Comparison of ENCODE assay signal across 21 cellular contexts in the genomic region with DNA sequence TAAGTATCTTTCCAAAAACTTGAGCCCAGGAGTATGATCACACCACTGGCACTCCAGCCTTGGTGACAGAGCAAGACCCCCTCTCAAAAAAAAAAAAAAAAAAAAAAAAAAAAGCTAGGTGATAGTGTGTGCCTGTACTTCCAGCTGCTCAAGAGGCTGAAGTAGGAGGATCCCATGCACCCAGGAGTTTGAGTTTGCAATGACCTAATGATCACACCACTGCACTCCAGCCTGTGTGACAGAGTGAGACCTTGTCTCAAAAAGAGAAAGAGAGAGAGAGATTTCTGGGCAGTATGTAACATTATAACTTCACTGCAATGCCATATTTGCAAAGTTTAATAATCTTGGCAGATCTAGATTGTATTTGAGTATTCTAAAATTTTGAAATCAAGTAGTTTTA.
"Had no signal": no experiment of that assay in that cellular context is flagged by ENCODE, and none has a peak within 500 bp of the region (broad histone marks: within the 10 kb centered on the region; RNA-seq: fewer than 3 reads in every experiment).

No MANE protein-coding gene starts in this region.

- H3K27ac ChIP-seq: KMS-11, SJSA1, SK-N-MC had no signal

- H3K27me3 ChIP-seq: SJSA1 had no signal

- H3K4me2 ChIP-seq: KMS-11 had no signal

- H3K9ac ChIP-seq: KMS-11 had no signal

- DNase-seq: IMR-90; Kasumi-1; MM.1S; NCI-H1092 treated with DMSO at 0.1 percent for 48 hours; NCI-H1436; NCI-H187; NCI-H2029; NCI-H2081 treated with DMSO at 0.1 percent for 48 hours; NCI-H2227 treated with DMSO at 0.1 percent for 48 hours; NCI-H524; NCI-H526 treated with DMSO at 0.1 percent for 48 hours; NCI-H748 treated with DMSO at 0.1 percent for 48 hours; NK-92 treated with Interleukin-12 subunit alpha and Interleukin-12 subunit beta, amount 100 ng/mL, for 24 hours; OCI-M1; Right ventricle myocardium superior; RPMI8226; SIG-M5 had no signal

- H3K4me3 ChIP-seq: SJSA1, SK-N-MC had no signal

- H3K9me3 ChIP-seq: SJSA1 had no signal

- H3K4me1 ChIP-seq: SJSA1 had no signal

- FAIRE-seq: RCC 7860 had no signal

- H3K36me3 ChIP-seq: SJSA1 had no signal
